Comparison of ENCODE assay signal across 8 cellular contexts in genomic region chr10:89391882-89392756, GRCh38. TPM values are rescaled to one million over a fixed set of nuclear protein-coding genes. Genes with fewer than 3 reads are reported as not detected.
DNase-seq lines count a peak whose midpoint lies in the region; ATAC-seq, FAIRE-seq and TF ChIP-seq lines count a peak whose summit lies in the region.

Gene IFIT1 (plus strand): TSS chr10:89392623. CDS start chr10:89392713, 90 bp downstream.

- H3K4me1 ChIP-seq in parathyroid adenoma: peaks cover 9% of the 10 kb centered on the region

- H3K27ac ChIP-seq in parathyroid adenoma: peak within 1 kb of the TSS; percentile 79

- intact Hi-C loops in left ventricle myocardium superior (cut with micrococcal nuclease): no loop called here

- peak within 1 kb of the TSS; percentile 81 for H2AFZ ChIP-seq in parathyroid adenoma

- peaks cover 10% of the 10 kb centered on the region for H3K79me2 ChIP-seq in parathyroid adenoma

- no peak within 1 kb of the TSS for H3K9ac ChIP-seq in parathyroid adenoma

- peak within 1 kb of the TSS; percentile 77 for H3K4me3 ChIP-seq in parathyroid adenoma (ENCODE audit: low read depth, low read length)

- DNase-seq in DMS153 treated with DMSO at 0.1 percent for 48 hours (lab: John Stamatoyannopoulos, UW; ENCODE audit: unreplicated experiment) (peak; percentile 59), GM19239 (ENCODE audit: insufficient read length, low spot score) (no peak), RKO (ENCODE audit: low spot score) (peak; percentile 86), anterior cingulate cortex (lab: John Stamatoyannopoulos, UW) (peak in 41 of 58 donors; percentile 11 to 92 (median 48)), left ventricle myocardium superior (no peak), NCI-H524 treated with DMSO at 0.1 percent for 48 hours (lab: John Stamatoyannopoulos, UW) (no peak)

- H3K27me3 ChIP-seq in parathyroid adenoma (ENCODE audit: control insufficient read depth, insufficient read depth, low read length): no peaks in the 10 kb centered on the region

- H3K4me2 ChIP-seq in parathyroid adenoma (ENCODE audit: low read length): peak within 1 kb of the TSS; percentile 73

- no peaks in the 10 kb centered on the region for H3K36me3 ChIP-seq in parathyroid adenoma (ENCODE audit: control insufficient read depth, insufficient read depth, low read length)

- ATAC-seq in HG03432 (IDR thresholded peaks at IDR 0.05; ENCODE audit: unreplicated experiment): peak; percentile 91
- ATAC-seq in left ventricle myocardium superior: peak; percentile 95

- TF ChIP-seq CTCF in parathyroid adenoma (IDR thresholded peaks at IDR 0.05): no peak

- H3K9me3 ChIP-seq in parathyroid adenoma (ENCODE audit: control insufficient read depth, low read length): no peaks in the 10 kb centered on the region

- FAIRE-seq in GM19239 (lab: Jason Lieb, UNC): peak; percentile 99

RNA-seq across cellular contexts. Expression of gene IFIT1, which starts in this region (rescaled TPM):
- 48.0 TPM for total RNA-seq in left ventricle myocardium superior

Comparison
In these comparisons a context has a peak if more than half of its experiments do, and no peak if none do; other contexts are left out.
1. DNase-seq: peak in DMS153 treated with DMSO at 0.1 percent for 48 hours (single experiment), RKO (single experiment) and anterior cingulate cortex (41 of 58); none in GM19239 (single experiment), left ventricle myocardium superior (single experiment) and NCI-H524 treated with DMSO at 0.1 percent for 48 hours (single experiment).